24 cellular contexts compared by ENCODE assay signal in the genomic region with DNA sequence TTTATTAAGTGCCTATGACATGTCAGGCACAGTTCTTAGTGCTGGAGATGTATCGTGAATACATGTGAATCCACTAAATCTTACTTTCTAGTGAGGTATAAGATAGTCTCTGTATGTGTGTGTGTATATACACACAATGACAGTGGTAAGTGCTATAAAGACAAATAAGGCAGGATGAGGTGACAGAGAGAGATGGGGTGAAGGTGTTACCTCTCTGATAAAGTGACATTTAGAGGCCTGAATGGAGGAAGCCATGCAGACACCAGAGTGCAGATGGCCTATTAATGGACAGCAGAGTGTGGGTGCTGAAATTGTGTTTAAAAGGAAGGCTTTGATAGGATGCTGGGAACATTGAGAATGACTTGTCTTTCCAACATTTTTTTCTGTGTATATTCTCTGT.
DNase-seq lines count a peak whose midpoint lies in the region; ATAC-seq, FAIRE-seq and TF ChIP-seq lines count a peak whose summit lies in the region.
"Had no signal": no experiment of that assay in that cellular context is flagged by ENCODE, and none has a peak within 500 bp of the region (broad histone marks: within the 10 kb centered on the region; RNA-seq: fewer than 3 reads in every experiment).

No MANE protein-coding gene starts in this region.

- no peak for TF ChIP-seq CTCF in glutamatergic neuron (IDR thresholded peaks at IDR 0.05; ENCODE audit: partially characterized antibody, unreplicated experiment)
- no peak for TF ChIP-seq CTCF in right atrium auricular region (IDR thresholded peaks at IDR 0.05)

- no peaks in the 10 kb centered on the region for H3K9me3 Mint-ChIP-seq in activated CD8-positive, alpha-beta memory T cell treated with anti-CD3 and anti-CD28 coated beads, Interleukin-2, amount 10 ng/mL, durations not matched to agents 7 days and 5 days (ENCODE audit: low read depth)
- H3K9me3 Mint-ChIP-seq in central memory CD8-positive, alpha-beta T cell, result no peaks in the 10 kb centered on the region
- H3K9me3 Mint-ChIP-seq in glutamatergic neuron (ENCODE audit: unreplicated experiment), result peaks cover 3% of the 10 kb centered on the region
- H3K9me3 Mint-ChIP-seq: CD4-positive, alpha-beta T cell; CD8-positive, alpha-beta T cell had no signal

- ATAC-seq in activated CD8-positive, alpha-beta memory T cell treated with anti-CD3 and anti-CD28 coated beads, Interleukin-2, amount 10 ng/mL, durations not matched to agents 7 days and 5 days, result no peak
- peak; percentile 46 for ATAC-seq in central memory CD8-positive, alpha-beta T cell (replicated peaks; ENCODE audit: extremely low read depth, poor library complexity, severe bottlenecking)
- no peak for ATAC-seq in HG03097 (IDR thresholded peaks at IDR 0.05; ENCODE audit: low FRiP score, unreplicated experiment)
- ATAC-seq in HG03432 (IDR thresholded peaks at IDR 0.05; ENCODE audit: unreplicated experiment), result no peak
- ATAC-seq: A549; CD8-positive, alpha-beta T cell had no signal

- peak overlapping the region; percentile 7 for H3K27ac Mint-ChIP-seq in activated CD8-positive, alpha-beta memory T cell treated with anti-CD3 and anti-CD28 coated beads, Interleukin-2, amount 10 ng/mL, durations not matched to agents 7 days and 5 days
- H3K27ac Mint-ChIP-seq in central memory CD8-positive, alpha-beta T cell (ENCODE audit: low read depth), result peak overlapping the region; percentile 3
- H3K27ac Mint-ChIP-seq in glutamatergic neuron (ENCODE audit: unreplicated experiment), result peak overlapping the region; percentile 7
- H3K27ac Mint-ChIP-seq: B cell; CD4-positive, alpha-beta T cell; CD8-positive, alpha-beta T cell had no signal

- CTCF ChIA-PET in activated CD8-positive, alpha-beta memory T cell treated with anti-CD3 and anti-CD28 coated beads, Interleukin-2, amount 10 ng/mL, durations not matched to agents 7 days and 5 days (lab: Charles Lee), result no interaction called here

- H3K4me3 Mint-ChIP-seq in activated CD8-positive, alpha-beta memory T cell treated with anti-CD3 and anti-CD28 coated beads, Interleukin-2, amount 10 ng/mL, durations not matched to agents 7 days and 5 days, result no peak overlapping the region
- no peak overlapping the region for H3K4me3 Mint-ChIP-seq in central memory CD8-positive, alpha-beta T cell
- no peak overlapping the region for H3K4me3 Mint-ChIP-seq in glutamatergic neuron (ENCODE audit: unreplicated experiment)
- H3K4me3 Mint-ChIP-seq: B cell; CD4-positive, alpha-beta T cell; CD8-positive, alpha-beta T cell had no signal

- H3K36me3 ChIP-seq in right atrium auricular region, result no peaks in the 10 kb centered on the region
- H3K36me3 ChIP-seq: BLaER1 treated with 17β-estradiol and CSF1 and Interleukin-3, amounts not matched to agents 10 nM and 100 nM had no signal

- no peak for DNase-seq in activated CD8-positive, alpha-beta memory T cell treated with anti-CD3 and anti-CD28 coated beads, Interleukin-2, amount 10 ng/mL, durations not matched to agents 7 days and 5 days
- DNase-seq in activated CD8-positive, alpha-beta memory T cell treated with anti-CD3 and anti-CD28 coated beads for 24 hours, result no peak
- DNase-seq in GM12891 (ENCODE audit: insufficient read length, low spot score), result no peak
- DNase-seq in central memory CD8-positive, alpha-beta T cell (ENCODE audit: low spot score in 2 of 2), result no peak
- no peak for DNase-seq in glutamatergic neuron
- no peak for DNase-seq in right atrium auricular region (ENCODE audit: low spot score)
- DNase-seq: AML-193; Caco-2; Calu3; CD4-positive, alpha-beta T cell; CD8-positive, alpha-beta T cell; DMS79 treated with DMSO at 0.1 percent for 48 hours; GF-D8 had no signal

- H3K4me3 ChIP-seq in right atrium auricular region, result no peak overlapping the region
- H3K4me3 ChIP-seq: A549; BLaER1 treated with 17β-estradiol and CSF1 and Interleukin-3, amounts not matched to agents 10 nM and 100 nM had no signal

- H3K27ac ChIP-seq in right atrium auricular region, result no peak overlapping the region
- H3K27ac ChIP-seq: 22Rv1; A549; BLaER1 treated with 17β-estradiol and CSF1 and Interleukin-3, amounts not matched to agents 10 nM and 100 nM; C4-2B had no signal

- H3K27me3 ChIP-seq in right atrium auricular region, result no peaks in the 10 kb centered on the region
- H3K27me3 ChIP-seq: BLaER1 treated with 17β-estradiol and CSF1 and Interleukin-3, amounts not matched to agents 10 nM and 100 nM had no signal

- no peaks in the 10 kb centered on the region for H3K27me3 Mint-ChIP-seq in activated CD8-positive, alpha-beta memory T cell treated with anti-CD3 and anti-CD28 coated beads, Interleukin-2, amount 10 ng/mL, durations not matched to agents 7 days and 5 days
- no peaks in the 10 kb centered on the region for H3K27me3 Mint-ChIP-seq in central memory CD8-positive, alpha-beta T cell
- peaks cover 4% of the 10 kb centered on the region for H3K27me3 Mint-ChIP-seq in glutamatergic neuron (ENCODE audit: unreplicated experiment)
- H3K27me3 Mint-ChIP-seq: B cell; CD4-positive, alpha-beta T cell had no signal

- TF ChIP-seq POLR2A in GM12891 (IDR thresholded peaks at IDR 0.05; ENCODE audit: low read depth, low read length), result no peak

- no peaks in the 10 kb centered on the region for H3K4me1 ChIP-seq in right atrium auricular region
- H3K4me1 ChIP-seq: A549; BLaER1 treated with 17β-estradiol and CSF1 and Interleukin-3, amounts not matched to agents 10 nM and 100 nM; Caco-2 had no signal

- FAIRE-seq in GM12891 (lab: Jason Lieb, UNC), result peak; percentile 67
- FAIRE-seq: A549, D721Med, G401.6, GM12892, GM18507 had no signal

- H3K36me3 Mint-ChIP-seq in activated CD8-positive, alpha-beta memory T cell treated with anti-CD3 and anti-CD28 coated beads, Interleukin-2, amount 10 ng/mL, durations not matched to agents 7 days and 5 days, result peaks cover 11% of the 10 kb centered on the region
- H3K36me3 Mint-ChIP-seq in central memory CD8-positive, alpha-beta T cell (ENCODE audit: insufficient read depth), result peaks cover 3% of the 10 kb centered on the region
- H3K36me3 Mint-ChIP-seq in glutamatergic neuron (ENCODE audit: unreplicated experiment), result no peaks in the 10 kb centered on the region

- H3K4me1 Mint-ChIP-seq in activated CD8-positive, alpha-beta memory T cell treated with anti-CD3 and anti-CD28 coated beads, Interleukin-2, amount 10 ng/mL, durations not matched to agents 7 days and 5 days, result no peaks in the 10 kb centered on the region
- peaks cover 18% of the 10 kb centered on the region for H3K4me1 Mint-ChIP-seq in central memory CD8-positive, alpha-beta T cell
- H3K4me1 Mint-ChIP-seq in glutamatergic neuron (ENCODE audit: low read depth, unreplicated experiment), result peaks cover 15% of the 10 kb centered on the region
- H3K4me1 Mint-ChIP-seq: B cell had no signal

- H3K9me3 ChIP-seq in right atrium auricular region, result no peaks in the 10 kb centered on the region
- H3K9me3 ChIP-seq: A549; BLaER1 treated with 17β-estradiol and CSF1 and Interleukin-3, amounts not matched to agents 10 nM and 100 nM; Caco-2 had no signal

TF ChIP-seq in GM12891, 5 proteins besides CTCF, POLR2A, EP300 and RAD21:
- TF ChIP-seq TAF1 (IDR thresholded peaks at IDR 0.05; ENCODE audit: low read depth, low read length), result no peak
- no peak for TF ChIP-seq POLR2AphosphoS5 (IDR thresholded peaks at IDR 0.05; ENCODE audit: low read depth, low read length)
- no peak for TF ChIP-seq PAX5 (IDR thresholded peaks at IDR 0.05; ENCODE audit: insufficient read depth, low read length, severe bottlenecking)
- no peak for TF ChIP-seq POU2F2 (IDR thresholded peaks at IDR 0.05; ENCODE audit: low read depth, low read length)
- TF ChIP-seq SPI1 (IDR thresholded peaks at IDR 0.05; ENCODE audit: low read depth, low read length), result no peak
